Comparison of ENCODE assay signal across 8 cellular contexts in the genomic region with DNA sequence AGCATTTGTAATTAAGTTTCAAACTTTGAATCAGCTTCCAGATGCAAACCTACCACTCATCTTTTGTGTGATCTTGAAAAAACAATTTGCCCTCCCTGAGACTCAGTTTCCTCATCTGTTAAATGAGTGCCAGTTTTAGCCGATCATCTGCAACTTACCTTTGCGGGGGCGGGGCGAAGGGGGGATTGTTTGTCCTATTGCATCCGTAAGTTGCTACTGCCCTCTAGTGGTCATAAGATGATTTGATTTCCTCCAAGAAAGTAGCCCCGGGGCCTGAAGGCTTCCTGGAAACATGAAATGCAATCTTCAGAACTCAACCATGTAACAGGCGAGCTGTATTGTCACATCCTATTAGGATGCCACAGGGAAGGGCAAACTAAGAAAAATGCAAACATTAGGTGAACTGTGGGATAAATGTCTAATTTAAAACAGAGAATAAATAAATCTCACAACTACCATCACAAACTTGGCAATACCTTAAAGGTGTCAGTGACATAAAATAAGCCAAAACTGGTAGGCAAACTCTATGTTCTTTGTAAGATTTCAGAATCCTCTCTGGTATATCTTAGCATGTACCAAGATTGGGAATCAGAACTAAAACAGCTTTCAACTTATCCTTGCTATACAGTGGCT.
A peak's percentile ranks its signal among the peaks of the same experiment; 100 is the strongest.
DNase-seq lines count a peak whose midpoint lies in the region; ATAC-seq and TF ChIP-seq lines count a peak whose summit lies in the region.

No MANE protein-coding gene starts in this region.

- no peaks in the 10 kb centered on the region for H3K36me3 Mint-ChIP-seq in CD4-positive, alpha-beta memory T cell

- peak; percentile 74 for ATAC-seq in GM21390 (IDR thresholded peaks at IDR 0.05; ENCODE audit: unreplicated experiment)
- peak; percentile 89 for ATAC-seq in SK-N-SH treated with all-trans-retinoic acid at 6 μM for 48 hours
- no peak for ATAC-seq in GM19328 (IDR thresholded peaks at IDR 0.05; ENCODE audit: unreplicated experiment)

- peaks cover 0 to 2% (median 0%) of the 10 kb centered on the region in 4 donors for H3K4me1 Mint-ChIP-seq in CD4-positive, alpha-beta memory T cell

- peaks cover 0 to 3% (median 0%) of the 10 kb centered on the region in 8 donors for H3K9me3 Mint-ChIP-seq in CD4-positive, alpha-beta memory T cell

- H3K36me3 ChIP-seq in CD4-positive, alpha-beta memory T cell (ENCODE audit: insufficient read depth, low read length) = no peaks in the 10 kb centered on the region

- POLR2A ChIA-PET in CD4-positive, alpha-beta memory T cell (lab: Charles Lee; ENCODE audit: partially characterized antibody) = no interaction called here

- H3K4me3 Mint-ChIP-seq in CD4-positive, alpha-beta memory T cell = no peak overlapping the region

- intact Hi-C loops in CD4-positive, alpha-beta memory T cell (cut with micrococcal nuclease) = loop anchor here (1.0 kb wide), 1 partner anchor 841 kb away; no protein-coding TSS in a partner anchor

- no peak overlapping the region for H3K27ac ChIP-seq in CD4-positive, alpha-beta memory T cell (ENCODE audit: low read depth, low read length)

- H3K27ac Mint-ChIP-seq in CD4-positive, alpha-beta memory T cell = no peak overlapping the region

- H3K9me3 ChIP-seq in CD4-positive, alpha-beta memory T cell (ENCODE audit: control insufficient read depth in 1 of 2, low read length in 2 of 2) = no peaks in the 10 kb centered on the region

- H3K4me1 ChIP-seq in CD4-positive, alpha-beta memory T cell (ENCODE audit: insufficient read depth, low read length) = no peaks in the 10 kb centered on the region

- H3K27me3 ChIP-seq in CD4-positive, alpha-beta memory T cell (ENCODE audit: insufficient read depth, low read length) = no peaks in the 10 kb centered on the region

- H3K27me3 Mint-ChIP-seq in CD4-positive, alpha-beta memory T cell = no peaks in the 10 kb centered on the region

- CTCF ChIA-PET in CD4-positive, alpha-beta memory T cell (lab: Charles Lee; ENCODE audit: partially characterized antibody) = interaction anchor here (0.7 to 4.7 kb wide), 8 partner anchors 8 to 1871 kb away, joined by 3 to 22 read pairs (median 3); no protein-coding TSS in a partner anchor

- peak in 4 of 5 donors; percentile 34 to 46 (median 38) for DNase-seq in CD4-positive, alpha-beta memory T cell
- peak; percentile 86 for DNase-seq in NCI-H1105 treated with DMSO at 0.1 percent for 48 hours (lab: John Stamatoyannopoulos, UW)
- peak; percentile 68 for DNase-seq in amniotic stem cell (lab: John Stamatoyannopoulos, UW)
- DNase-seq in hippocampal formation (lab: John Stamatoyannopoulos, UW) = peak; percentile 6 to 20
- peak; percentile 10 to 47 (median 25) for DNase-seq in stimulated activated CD4-positive, alpha-beta T cell treated with anti-CD3 and anti-CD28 coated beads, Interleukin-12 subunit alpha, Interleukin-12 subunit beta, amount 100 ng/mL, for 48 hours (ENCODE audit: low read depth in 2 of 3, low spot score in 1 of 3)

- no peak overlapping the region for H3K4me3 ChIP-seq in CD4-positive, alpha-beta memory T cell (ENCODE audit: low read length in 2 of 2)

TF ChIP-seq in SK-N-SH treated with all-trans-retinoic acid at 6 μM for 48 hours, 23 proteins besides CTCF, POLR2A, EP300 and RAD21:
- TF ChIP-seq ZFP3 (CRISPR knock-in tag; IDR thresholded peaks at IDR 0.05) (no peak), ZNF8 (CRISPR knock-in tag; IDR thresholded peaks at IDR 0.05) (no peak), ZNF565 (CRISPR knock-in tag; conservative IDR thresholded peaks at IDR 0.05; ENCODE audit: low read depth) (no peak), CSDC2 (CRISPR knock-in tag; IDR thresholded peaks at IDR 0.05) (no peak), RARB (CRISPR knock-in tag; IDR thresholded peaks at IDR 0.05) (no peak), ZC3H10 (CRISPR knock-in tag; IDR thresholded peaks at IDR 0.05) (no peak), TCF4 (CRISPR knock-in tag; IDR thresholded peaks at IDR 0.05; ENCODE audit: borderline replicate concordance) (no peak), TOX (CRISPR knock-in tag; IDR thresholded peaks at IDR 0.05; ENCODE audit: borderline replicate concordance) (no peak)
- TF ChIP-seq, protein P1, sequence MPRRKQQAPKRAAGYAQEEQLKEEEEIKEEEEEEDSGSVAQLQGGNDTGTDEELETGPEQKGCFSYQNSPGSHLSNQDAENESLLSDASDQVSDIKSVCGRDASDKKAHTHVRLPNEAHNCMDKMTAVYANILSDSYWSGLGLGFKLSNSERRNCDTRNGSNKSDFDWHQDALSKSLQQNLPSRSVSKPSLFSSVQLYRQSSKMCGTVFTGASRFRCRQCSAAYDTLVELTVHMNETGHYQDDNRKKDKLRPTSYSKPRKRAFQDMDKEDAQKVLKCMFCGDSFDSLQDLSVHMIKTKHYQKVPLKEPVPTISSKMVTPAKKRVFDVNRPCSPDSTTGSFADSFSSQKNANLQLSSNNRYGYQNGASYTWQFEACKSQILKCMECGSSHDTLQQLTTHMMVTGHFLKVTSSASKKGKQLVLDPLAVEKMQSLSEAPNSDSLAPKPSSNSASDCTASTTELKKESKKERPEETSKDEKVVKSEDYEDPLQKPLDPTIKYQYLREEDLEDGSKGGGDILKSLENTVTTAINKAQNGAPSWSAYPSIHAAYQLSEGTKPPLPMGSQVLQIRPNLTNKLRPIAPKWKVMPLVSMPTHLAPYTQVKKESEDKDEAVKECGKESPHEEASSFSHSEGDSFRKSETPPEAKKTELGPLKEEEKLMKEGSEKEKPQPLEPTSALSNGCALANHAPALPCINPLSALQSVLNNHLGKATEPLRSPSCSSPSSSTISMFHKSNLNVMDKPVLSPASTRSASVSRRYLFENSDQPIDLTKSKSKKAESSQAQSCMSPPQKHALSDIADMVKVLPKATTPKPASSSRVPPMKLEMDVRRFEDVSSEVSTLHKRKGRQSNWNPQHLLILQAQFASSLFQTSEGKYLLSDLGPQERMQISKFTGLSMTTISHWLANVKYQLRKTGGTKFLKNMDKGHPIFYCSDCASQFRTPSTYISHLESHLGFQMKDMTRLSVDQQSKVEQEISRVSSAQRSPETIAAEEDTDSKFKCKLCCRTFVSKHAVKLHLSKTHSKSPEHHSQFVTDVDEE (CRISPR knock-in tag; IDR thresholded peaks at IDR 0.05) = no peak
- TF ChIP-seq, protein P2, sequence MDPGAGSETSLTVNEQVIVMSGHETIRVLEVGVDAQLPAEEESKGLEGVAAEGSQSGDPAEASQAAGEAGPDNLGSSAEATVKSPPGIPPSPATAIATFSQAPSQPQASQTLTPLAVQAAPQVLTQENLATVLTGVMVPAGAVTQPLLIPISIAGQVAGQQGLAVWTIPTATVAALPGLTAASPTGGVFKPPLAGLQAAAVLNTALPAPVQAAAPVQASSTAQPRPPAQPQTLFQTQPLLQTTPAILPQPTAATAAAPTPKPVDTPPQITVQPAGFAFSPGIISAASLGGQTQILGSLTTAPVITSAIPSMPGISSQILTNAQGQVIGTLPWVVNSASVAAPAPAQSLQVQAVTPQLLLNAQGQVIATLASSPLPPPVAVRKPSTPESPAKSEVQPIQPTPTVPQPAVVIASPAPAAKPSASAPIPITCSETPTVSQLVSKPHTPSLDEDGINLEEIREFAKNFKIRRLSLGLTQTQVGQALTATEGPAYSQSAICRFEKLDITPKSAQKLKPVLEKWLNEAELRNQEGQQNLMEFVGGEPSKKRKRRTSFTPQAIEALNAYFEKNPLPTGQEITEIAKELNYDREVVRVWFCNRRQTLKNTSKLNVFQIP (CRISPR knock-in tag; IDR thresholded peaks at IDR 0.05; ENCODE audit: borderline replicate concordance, low read depth) = no peak
- TF ChIP-seq, protein P3, sequence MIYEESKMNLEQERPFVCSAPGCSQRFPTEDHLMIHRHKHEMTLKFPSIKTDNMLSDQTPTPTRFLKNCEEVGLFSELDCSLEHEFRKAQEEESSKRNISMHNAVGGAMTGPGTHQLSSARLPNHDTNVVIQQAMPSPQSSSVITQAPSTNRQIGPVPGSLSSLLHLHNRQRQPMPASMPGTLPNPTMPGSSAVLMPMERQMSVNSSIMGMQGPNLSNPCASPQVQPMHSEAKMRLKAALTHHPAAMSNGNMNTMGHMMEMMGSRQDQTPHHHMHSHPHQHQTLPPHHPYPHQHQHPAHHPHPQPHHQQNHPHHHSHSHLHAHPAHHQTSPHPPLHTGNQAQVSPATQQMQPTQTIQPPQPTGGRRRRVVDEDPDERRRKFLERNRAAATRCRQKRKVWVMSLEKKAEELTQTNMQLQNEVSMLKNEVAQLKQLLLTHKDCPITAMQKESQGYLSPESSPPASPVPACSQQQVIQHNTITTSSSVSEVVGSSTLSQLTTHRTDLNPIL (CRISPR knock-in tag; IDR thresholded peaks at IDR 0.05; ENCODE audit: low read depth) = no peak
- TF ChIP-seq, protein P4, sequence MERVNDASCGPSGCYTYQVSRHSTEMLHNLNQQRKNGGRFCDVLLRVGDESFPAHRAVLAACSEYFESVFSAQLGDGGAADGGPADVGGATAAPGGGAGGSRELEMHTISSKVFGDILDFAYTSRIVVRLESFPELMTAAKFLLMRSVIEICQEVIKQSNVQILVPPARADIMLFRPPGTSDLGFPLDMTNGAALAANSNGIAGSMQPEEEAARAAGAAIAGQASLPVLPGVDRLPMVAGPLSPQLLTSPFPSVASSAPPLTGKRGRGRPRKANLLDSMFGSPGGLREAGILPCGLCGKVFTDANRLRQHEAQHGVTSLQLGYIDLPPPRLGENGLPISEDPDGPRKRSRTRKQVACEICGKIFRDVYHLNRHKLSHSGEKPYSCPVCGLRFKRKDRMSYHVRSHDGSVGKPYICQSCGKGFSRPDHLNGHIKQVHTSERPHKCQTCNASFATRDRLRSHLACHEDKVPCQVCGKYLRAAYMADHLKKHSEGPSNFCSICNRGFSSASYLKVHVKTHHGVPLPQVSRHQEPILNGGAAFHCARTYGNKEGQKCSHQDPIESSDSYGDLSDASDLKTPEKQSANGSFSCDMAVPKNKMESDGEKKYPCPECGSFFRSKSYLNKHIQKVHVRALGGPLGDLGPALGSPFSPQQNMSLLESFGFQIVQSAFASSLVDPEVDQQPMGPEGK (CRISPR knock-in tag; IDR thresholded peaks at IDR 0.05; ENCODE audit: borderline replicate concordance) = no peak

Comparison
In these comparisons a context has a peak if more than half of its experiments do, and no peak if none do; other contexts are left out.
1. DNase-seq: peak in every context shown above with its lines; median percentile 86 in NCI-H1105 treated with DMSO at 0.1 percent for 48 hours; 68 in amniotic stem cell; 38 in CD4-positive, alpha-beta memory T cell; 25 in stimulated activated CD4-positive, alpha-beta T cell treated with anti-CD3 and anti-CD28 coated beads, Interleukin-12 subunit alpha, Interleukin-12 subunit beta, amount 100 ng/mL, for 48 hours; 13 in hippocampal formation.